Comparison of ENCODE assay signal across 8 cellular contexts in the genomic region with DNA sequence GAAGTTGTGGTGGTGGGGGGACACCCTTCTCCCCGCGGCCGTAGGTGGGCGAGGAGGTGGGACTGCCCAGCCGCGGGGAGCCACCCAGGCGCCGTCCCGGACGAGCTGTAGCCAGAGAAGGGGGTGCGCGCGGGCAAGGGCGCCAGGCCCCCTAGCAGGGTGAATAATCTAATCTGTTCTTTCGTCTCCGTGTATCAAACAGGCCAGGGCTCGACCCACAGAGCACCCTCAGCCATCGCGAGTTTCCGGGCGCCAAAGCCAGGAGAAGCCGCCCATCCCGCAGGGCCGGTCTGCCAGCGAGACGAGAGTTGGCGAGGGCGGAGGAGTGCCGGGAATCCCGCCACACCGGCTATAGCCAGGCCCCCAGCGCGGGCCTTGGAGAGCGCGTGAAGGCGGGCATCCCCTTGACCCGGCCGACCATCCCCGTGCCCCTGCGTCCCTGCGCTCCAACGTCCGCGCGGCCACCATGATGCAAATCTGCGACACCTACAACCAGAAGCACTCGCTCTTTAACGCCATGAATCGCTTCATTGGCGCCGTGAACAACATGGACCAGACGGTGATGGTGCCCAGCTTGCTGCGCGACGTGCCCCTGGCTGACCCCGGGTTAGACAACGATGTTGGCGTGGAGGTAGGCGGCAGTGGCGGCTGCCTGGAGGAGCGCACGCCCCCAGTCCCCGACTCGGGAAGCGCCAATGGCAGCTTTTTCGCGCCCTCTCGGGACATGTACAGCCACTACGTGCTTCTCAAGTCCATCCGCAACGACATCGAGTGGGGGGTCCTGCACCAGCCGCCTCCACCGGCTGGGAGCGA. TPM values are rescaled to one million over a fixed set of nuclear protein-coding genes. Genes with fewer than 3 reads are reported as not detected.
DNase-seq lines count a peak whose midpoint lies in the region; ATAC-seq and TF ChIP-seq lines count a peak whose summit lies in the region.

No MANE protein-coding gene starts in this region.

- peak overlapping the region; percentile 78 to 87 (median 82) for H3K4me3 Mint-ChIP-seq in T-cell

- H3K4me1 Mint-ChIP-seq in T-cell, result peaks cover 33 to 45% (median 37%) of the 10 kb centered on the region in 3 donors

- CTCF ChIA-PET in T-cell (lab: Charles Lee), result no interaction called here

- no peak for TF ChIP-seq CTCF in breast epithelium (IDR thresholded peaks at IDR 0.05)

- no peaks in the 10 kb centered on the region for H3K9me3 ChIP-seq in breast epithelium

- H3K36me3 ChIP-seq in breast epithelium, result no peaks in the 10 kb centered on the region

- H3K27ac Mint-ChIP-seq in T-cell, result peak overlapping the region; percentile 95 to 99

- POLR2A ChIA-PET in T-cell (lab: Charles Lee), result interaction anchor here in 1 of 2 donors (0.5 to 0.6 kb wide), 2 partner anchors 12 to 29 kb away, joined by 3 to 6 read pairs; no protein-coding TSS in a partner anchor

- peaks cover 4% of the 10 kb centered on the region for H3K36me3 Mint-ChIP-seq in T-cell

- H3K4me1 ChIP-seq in breast epithelium, result no peaks in the 10 kb centered on the region

- TF ChIP-seq POLR2A in breast epithelium (IDR thresholded peaks at IDR 0.05), result no peak

- peak overlapping the region; percentile 63 to 72 (median 69) for H3K4me3 ChIP-seq in breast epithelium

- peak; percentile 36 for DNase-seq in EH (ENCODE audit: low read depth)
- DNase-seq in T-cell, result peak in 12 of 34 experiments; percentile 2 to 37 (median 18)
- DNase-seq in breast epithelium (ENCODE audit: low spot score in 2 of 2), result peak in 1 of 2 donors; percentile 49
- DNase-seq in left kidney (ENCODE audit: low read depth, low spot score), result peak; percentile 60
- peak in 2 of 3 experiments; percentile 9 to 18 for DNase-seq in stimulated activated CD4-positive, alpha-beta T cell treated with anti-CD3 and anti-CD28 coated beads, TNF-alpha, amount 100 ng/mL, for 4 hours (ENCODE audit: low read depth in 3 of 3)
- DNase-seq in epidermal melanocyte (ENCODE audit: insufficient read length, low spot score), result no peak

- H3K27me3 Mint-ChIP-seq in T-cell, result peaks cover 0 to 7% of the 10 kb centered on the region in 2 donors

- peaks cover 0 to 22% of the 10 kb centered on the region in 2 donors for H3K27me3 ChIP-seq in breast epithelium

- intact Hi-C loops in breast epithelium (cut with DNase I; ENCODE audit: low total_unique reads), result no loop called here

- peak; percentile 8 for ATAC-seq in HG02798 (IDR thresholded peaks at IDR 0.05; ENCODE audit: poor library complexity, unreplicated experiment)
- peak in 2 of 4 experiments; percentile 6 to 14 for ATAC-seq in T-cell (replicated peaks in 1 of 4)
- no peak for ATAC-seq in HG03039 (IDR thresholded peaks at IDR 0.05; ENCODE audit: unreplicated experiment)

- H3K9me3 Mint-ChIP-seq in T-cell, result no peaks in the 10 kb centered on the region

- H3K27ac ChIP-seq in breast epithelium, result peak overlapping the region; percentile 87 to 89

RNA-seq across cellular contexts. Expression of gene MID1IP1, which starts 3.4 kb away (rescaled TPM):
- total RNA-seq in T-cell (10 to 100 TPM; 19.1 to 73.4 (median 65.2) TPM), breast epithelium (100 to 1,000 TPM in 1 of 3 donors, 10 to 100 TPM in 2; 21.7 to 103 (median 33.4) TPM)
